ENCODE assay signal across 11 cellular contexts in genomic region chr10:72106154-72106849, GRCh38. TPM values are rescaled to one million over a fixed set of nuclear protein-coding genes. Genes with fewer than 3 reads are reported as not detected.
DNase-seq lines count a peak whose midpoint lies in the region; ATAC-seq and TF ChIP-seq lines count a peak whose summit lies in the region.
"Had no signal": no experiment of that assay in that cellular context is flagged by ENCODE, and none has a peak within 500 bp of the region (broad histone marks: within the 10 kb centered on the region; RNA-seq: fewer than 3 reads in every experiment).

No MANE protein-coding gene starts in this region.

- peaks cover 5% of the 10 kb centered on the region; the same call in 1 of the 2 replicates for H3K36me3 ChIP-seq in OCI-LY7 (ENCODE audit: insufficient read depth, low read length)
- H3K36me3 ChIP-seq in brain microvascular endothelial cell (replicated peaks) = peaks cover 3% of the 10 kb centered on the region

- intact Hi-C loops in OCI-LY7 (cut with micrococcal nuclease; ENCODE audit: unreplicated experiment) = no loop called here

- peak overlapping the region; percentile 95 for H3K27ac Mint-ChIP-seq in activated naive CD4-positive, alpha-beta T cell treated with anti-CD3 and anti-CD28 coated beads, Interleukin-2, amount 50 U/mL, for 24 hours
- peak overlapping the region; percentile 80 for H3K27ac Mint-ChIP-seq in central memory CD8-positive, alpha-beta T cell (ENCODE audit: low read depth)
- peak overlapping the region; percentile 17 for H3K27ac Mint-ChIP-seq in progenitor cell of endocrine pancreas
- H3K27ac Mint-ChIP-seq in stimulated activated naive B cell treated with anti-CD40 and anti-IgM and Interleukin-4, amounts not matched to agents 10 μg/mL and 1 μg/mL and 100 μg/mL, for 72 hours = no peak overlapping the region

- H3K27ac ChIP-seq in OCI-LY7 (ENCODE audit: low read depth, low read length, poor library complexity, severe bottlenecking) = no peak overlapping the region
- H3K27ac ChIP-seq in brain microvascular endothelial cell = no peak overlapping the region

- no TSS peak for BruUV-seq in OCI-LY7 (replicated peaks; lab: Mats Ljungman, UMichigan)

- H2AFZ ChIP-seq in OCI-LY7 (ENCODE audit: low read length) = no peak overlapping the region

- CTCF ChIA-PET in OCI-LY7 (lab: Charles Lee; ENCODE audit: unreplicated experiment) = no interaction called here

- no peaks in the 10 kb centered on the region for H3K27me3 ChIP-seq in brain microvascular endothelial cell (replicated peaks)

- no peaks in the 10 kb centered on the region for H3K9me2 ChIP-seq in OCI-LY7 (ENCODE audit: insufficient read depth, low read length)

- peak overlapping the region; percentile 74 for H3K4me3 Mint-ChIP-seq in activated naive CD4-positive, alpha-beta T cell treated with anti-CD3 and anti-CD28 coated beads, Interleukin-2, amount 50 U/mL, for 24 hours
- H3K4me3 Mint-ChIP-seq in central memory CD8-positive, alpha-beta T cell = peak overlapping the region; percentile 56
- no peak overlapping the region for H3K4me3 Mint-ChIP-seq in progenitor cell of endocrine pancreas (ENCODE audit: low read depth)
- H3K4me3 Mint-ChIP-seq in stimulated activated naive B cell treated with anti-CD40 and anti-IgM and Interleukin-4, amounts not matched to agents 10 μg/mL and 1 μg/mL and 100 μg/mL, for 72 hours = peak overlapping the region in 1 of 2 donors; percentile 37

- no peak for ATAC-seq in central memory CD8-positive, alpha-beta T cell (replicated peaks; ENCODE audit: extremely low read depth, poor library complexity, severe bottlenecking)
- ATAC-seq in stimulated activated naive B cell treated with anti-CD40 and anti-IgM and Interleukin-4, amounts not matched to agents 10 μg/mL and 1 μg/mL and 100 μg/mL, for 72 hours (replicated peaks) = no peak

- H3K4me3 ChIP-seq in OCI-LY7 (ENCODE audit: low read depth, low read length, poor library complexity, severe bottlenecking) (no peak overlapping the region), brain microvascular endothelial cell (ENCODE audit: low read depth, low read length) (no peak overlapping the region)

- in situ Hi-C loops in brain microvascular endothelial cell (cut with HindIII; ENCODE audit: low pct_ligation_motif_present, low sequenced_read_pairs) = no loop called here

- H3K9me3 ChIP-seq in OCI-LY7 (ENCODE audit: low read length) = no peaks in the 10 kb centered on the region

- no peaks in the 10 kb centered on the region for H3K79me2 ChIP-seq in OCI-LY7 (ENCODE audit: insufficient read depth, low read depth, low read length)

- no peak for DNase-seq in activated naive CD4-positive, alpha-beta T cell treated with anti-CD3 and anti-CD28 coated beads, Interleukin-2, amount 50 U/mL, for 16 hours
- DNase-seq in OCI-LY7 (ENCODE audit: low spot score) = no peak
- DNase-seq in central memory CD8-positive, alpha-beta T cell (ENCODE audit: low spot score in 2 of 2) = no peak
- DNase-seq in progenitor cell of endocrine pancreas (ENCODE audit: low spot score, unreplicated experiment) = no peak
- no peak for DNase-seq in NOMO-1 treated with dmso at 0.1 percent for 144 hours (lab: John Stamatoyannopoulos, UW; ENCODE audit: unreplicated experiment)
- DNase-seq in brain microvascular endothelial cell = no peak
- DNase-seq in stimulated activated naive B cell treated with anti-CD40 and anti-IgM and Interleukin-4, amounts not matched to agents 10 μg/mL and 1 μg/mL and 100 μg/mL, for 72 hours = no peak
- DNase-seq: AML-193; NCI-H2081 treated with DMSO at 0.1 percent for 48 hours; stimulated activated CD4-positive, alpha-beta T cell treated with anti-CD3 and anti-CD28 coated beads, Interleukin-1b, Interleukin-23, amount 100 ng/mL, for 48 hours had no signal

- no peaks in the 10 kb centered on the region for H3K9me3 Mint-ChIP-seq in activated naive CD4-positive, alpha-beta T cell treated with anti-CD3 and anti-CD28 coated beads, Interleukin-2, amount 50 U/mL, for 24 hours
- no peaks in the 10 kb centered on the region for H3K9me3 Mint-ChIP-seq in central memory CD8-positive, alpha-beta T cell
- H3K9me3 Mint-ChIP-seq in progenitor cell of endocrine pancreas (ENCODE audit: low read depth) = no peaks in the 10 kb centered on the region
- no peaks in the 10 kb centered on the region for H3K9me3 Mint-ChIP-seq in stimulated activated naive B cell treated with anti-CD40 and anti-IgM and Interleukin-4, amounts not matched to agents 10 μg/mL and 1 μg/mL and 100 μg/mL, for 72 hours

- no peaks in the 10 kb centered on the region for H3K27me3 Mint-ChIP-seq in activated naive CD4-positive, alpha-beta T cell treated with anti-CD3 and anti-CD28 coated beads, Interleukin-2, amount 50 U/mL, for 24 hours
- no peaks in the 10 kb centered on the region for H3K27me3 Mint-ChIP-seq in central memory CD8-positive, alpha-beta T cell
- H3K27me3 Mint-ChIP-seq in progenitor cell of endocrine pancreas = no peaks in the 10 kb centered on the region
- no peaks in the 10 kb centered on the region for H3K27me3 Mint-ChIP-seq in stimulated activated naive B cell treated with anti-CD40 and anti-IgM and Interleukin-4, amounts not matched to agents 10 μg/mL and 1 μg/mL and 100 μg/mL, for 72 hours

- peaks cover 96% of the 10 kb centered on the region for H3K4me1 Mint-ChIP-seq in activated naive CD4-positive, alpha-beta T cell treated with anti-CD3 and anti-CD28 coated beads, Interleukin-2, amount 50 U/mL, for 24 hours
- peaks cover 52% of the 10 kb centered on the region for H3K4me1 Mint-ChIP-seq in central memory CD8-positive, alpha-beta T cell
- H3K4me1 Mint-ChIP-seq in progenitor cell of endocrine pancreas (ENCODE audit: low read depth) = peaks cover 45% of the 10 kb centered on the region
- peaks cover 24 to 39% of the 10 kb centered on the region in 2 donors for H3K4me1 Mint-ChIP-seq in stimulated activated naive B cell treated with anti-CD40 and anti-IgM and Interleukin-4, amounts not matched to agents 10 μg/mL and 1 μg/mL and 100 μg/mL, for 72 hours

- H3K36me3 Mint-ChIP-seq in activated naive CD4-positive, alpha-beta T cell treated with anti-CD3 and anti-CD28 coated beads, Interleukin-2, amount 50 U/mL, for 24 hours = peaks cover 11% of the 10 kb centered on the region
- peaks cover 8% of the 10 kb centered on the region for H3K36me3 Mint-ChIP-seq in central memory CD8-positive, alpha-beta T cell (ENCODE audit: insufficient read depth)
- peaks cover 14% of the 10 kb centered on the region for H3K36me3 Mint-ChIP-seq in progenitor cell of endocrine pancreas (ENCODE audit: insufficient read depth)
- H3K36me3 Mint-ChIP-seq in stimulated activated naive B cell treated with anti-CD40 and anti-IgM and Interleukin-4, amounts not matched to agents 10 μg/mL and 1 μg/mL and 100 μg/mL, for 72 hours = peaks cover 37 to 64% of the 10 kb centered on the region in 2 donors

- POLR2A ChIA-PET in OCI-LY7 (lab: Charles Lee) = interaction anchor here (0.6 to 1.0 kb wide), 4 partner anchors 12 to 27 kb away, joined by 3 to 4 read pairs (median 4); no protein-coding TSS in a partner anchor

- no peak for TF ChIP-seq CTCF in OCI-LY7 (conservative IDR thresholded peaks at IDR 0.05; ENCODE audit: low read length)
- no peak for TF ChIP-seq CTCF in progenitor cell of endocrine pancreas (IDR thresholded peaks at IDR 0.05; ENCODE audit: unreplicated experiment)
- no peak for TF ChIP-seq CTCF in brain microvascular endothelial cell (IDR thresholded peaks at IDR 0.05; ENCODE audit: low read depth, low read length, missing control alignments)

- peak overlapping the region; percentile 43 for H3K4me2 ChIP-seq in OCI-LY7 (ENCODE audit: low read length)

- no peaks in the 10 kb centered on the region for H4K20me1 ChIP-seq in OCI-LY7 (ENCODE audit: insufficient read depth, low read length)

- peaks cover 29% of the 10 kb centered on the region for H3K4me1 ChIP-seq in OCI-LY7 (ENCODE audit: insufficient read depth, low read length, poor library complexity, severe bottlenecking)

RNA-seq across cellular contexts. Expression of gene SPOCK2, which starts 18.0 kb away (rescaled TPM):
- total RNA-seq in OCI-LY7 (2014; rRNA removed; shearing (Covaris generic)) = 0.76 and 2.2 TPM in 2 replicates
- total RNA-seq in OCI-LY7 (2022) (6.3 and 7.5 TPM in 2 replicates), progenitor cell of endocrine pancreas (47.7 and 49.1 TPM in 2 replicates)
